8 cellular contexts compared by ENCODE assay signal in the genomic region with DNA sequence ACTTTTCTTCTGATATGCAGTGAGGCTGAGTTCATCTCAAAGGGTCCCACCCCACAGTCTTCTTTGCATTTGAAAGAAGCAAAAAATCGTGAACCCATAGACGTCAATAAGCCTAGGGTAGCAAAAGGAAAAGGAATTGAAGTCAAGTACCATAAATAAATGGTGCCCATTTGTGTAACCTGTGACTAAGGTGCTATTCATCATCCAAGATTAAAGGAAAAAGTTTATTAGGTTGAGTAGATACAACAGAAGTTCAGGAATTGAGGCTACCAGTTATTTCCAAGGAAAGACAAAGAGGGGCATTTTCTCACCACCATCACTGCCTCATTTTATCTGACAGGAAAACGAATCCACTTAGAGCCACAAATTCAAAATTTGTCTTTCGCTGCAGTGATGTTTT.
"Had no signal": no experiment of that assay in that cellular context is flagged by ENCODE, and none has a peak within 500 bp of the region (broad histone marks: within the 10 kb centered on the region; RNA-seq: fewer than 3 reads in every experiment).

No MANE protein-coding gene starts in this region.

- H3K4me3 ChIP-seq: GM23338 had no signal

- DNase-seq: H9, HFFc6, KBM-7 had no signal

- H3K27ac ChIP-seq: HL-60, KMS-11 had no signal

- H3K9ac ChIP-seq: KMS-11 had no signal

- H3K4me2 ChIP-seq: GM23338, KMS-11 had no signal

- H2AFZ ChIP-seq: GM23338 had no signal

- ATAC-seq: GM23338, HCT116, HepG2 had no signal
